In genomic region chr7:20785211-20786048, GRCh38 we compare ENCODE assay signal across 8 cellular contexts. TPM values are rescaled to one million over a fixed set of nuclear protein-coding genes. Genes with fewer than 3 reads are reported as not detected.
DNase-seq lines count a peak whose midpoint lies in the region; ATAC-seq and TF ChIP-seq lines count a peak whose summit lies in the region.

No MANE protein-coding gene starts in this region.

- 1% methylated on average over 58 of the region's 83 CpGs for WGBS in prostate gland

- H3K4me1 ChIP-seq in Panc1 (ENCODE audit: control insufficient read depth, insufficient read depth, low read length) (no peaks in the 10 kb centered on the region), prostate gland (replicated peaks) (no peaks in the 10 kb centered on the region)

- H3K9me3 ChIP-seq in Panc1 (ENCODE audit: control insufficient read depth, insufficient read depth, low read depth, low read length) = no peaks in the 10 kb centered on the region
- no peaks in the 10 kb centered on the region for H3K9me3 ChIP-seq in prostate gland

- CTCF ChIA-PET in Panc1 (lab: Charles Lee) = no interaction called here

- no peak for TF ChIP-seq POLR2A in prostate gland (IDR thresholded peaks at IDR 0.05)

- no TSS peak for BruUV-seq in Panc1 (replicated peaks; lab: Mats Ljungman, UMichigan)

- H3K27me3 ChIP-seq in Panc1 (ENCODE audit: control insufficient read depth, insufficient read depth, low read length) (peaks cover 40% of the 10 kb centered on the region), prostate gland (replicated peaks; ENCODE audit: insufficient read depth) (no peaks in the 10 kb centered on the region)

- POLR2A ChIA-PET in Panc1 (lab: Charles Lee) = interaction anchor here (0.6 to 0.7 kb wide), 3 partner anchors 10 to 301 kb away, joined by 3 to 6 read pairs (median 5); no protein-coding TSS in a partner anchor

- H3K27ac ChIP-seq in Panc1 (ENCODE audit: low read length) = no peak overlapping the region
- H3K27ac ChIP-seq in prostate gland = peak overlapping the region; percentile 90 to 93

- H3K4me3 ChIP-seq in Panc1 (ENCODE audit: low read depth in 2 of 2, low read length in 2 of 2) = peak overlapping the region; percentile 24 to 47
- peak overlapping the region; percentile 39 to 55 for H3K4me3 ChIP-seq in prostate gland

- ATAC-seq in Panc1 (peak; percentile 71), esophagus mucosa (peak; percentile 24), GM21576 (IDR thresholded peaks at IDR 0.05; ENCODE audit: unreplicated experiment) (no peak)

- TF ChIP-seq CTCF in Panc1 (IDR thresholded peaks at IDR 0.05) = peak; percentile 28; the same call in 1 of the 2 replicates
- TF ChIP-seq CTCF in prostate gland (IDR thresholded peaks at IDR 0.05) = no peak

- intact Hi-C loops in Panc1 (cut with micrococcal nuclease; ENCODE audit: unreplicated experiment) = no loop called here
- intact Hi-C loops in prostate gland (cut with DNase I) = no loop called here

- H3K36me3 ChIP-seq in Panc1 (ENCODE audit: control insufficient read depth, insufficient read depth, low read length) (no peaks in the 10 kb centered on the region), prostate gland (no peaks in the 10 kb centered on the region)

- in situ Hi-C loops in Panc1 (cut with HindIII; ENCODE audit: low pct_unique_long_range_greater_than_20kb, low sequenced_read_pairs) = no loop called here

- DNase-seq in SHP77 (lab: John Stamatoyannopoulos, UW) = peak; percentile 40 to 42
- DNase-seq in SHP77 treated with DMSO at 0.1 percent for 48 hours (lab: John Stamatoyannopoulos, UW) = no peak
- no peak for DNase-seq in Panc1 (ENCODE audit: low read depth, low spot score)
- peak; percentile 43 for DNase-seq in prostate gland (ENCODE audit: low spot score)
- no peak for DNase-seq in NOMO-1 treated with dmso at 0.1 percent for 144 hours (lab: John Stamatoyannopoulos, UW; ENCODE audit: unreplicated experiment)
- DNase-seq in middle frontal gyrus (ENCODE audit: extremely low spot score, low spot score) = no peak

RNA-seq across cellular contexts. Expression of gene SP8, which starts 1.3 kb away (rescaled TPM):
- total RNA-seq in Panc1 (2021; ENCODE audit: unreplicated experiment) = not detected
- polyA plus RNA-seq in Panc1 (2012; ENCODE audit: insufficient read length) = not detected
- total RNA-seq in esophagus mucosa = not detected
- 10 to 100 TPM in 1 of 2 donors, 1 to 10 TPM in 1; 7.4 to 44.5 TPM for total RNA-seq in prostate gland

Comparison
In these comparisons a context has a peak if more than half of its experiments do, and no peak if none do; other contexts are left out.
1. DNase-seq: peak in SHP77 (2 of 2) and prostate gland (single experiment); none in SHP77 treated with DMSO at 0.1 percent for 48 hours (single experiment), Panc1 (single experiment), NOMO-1 treated with dmso at 0.1 percent for 144 hours (single experiment) and middle frontal gyrus (single experiment).